Comparison of ENCODE assay signal across 9 cellular contexts in the genomic region with DNA sequence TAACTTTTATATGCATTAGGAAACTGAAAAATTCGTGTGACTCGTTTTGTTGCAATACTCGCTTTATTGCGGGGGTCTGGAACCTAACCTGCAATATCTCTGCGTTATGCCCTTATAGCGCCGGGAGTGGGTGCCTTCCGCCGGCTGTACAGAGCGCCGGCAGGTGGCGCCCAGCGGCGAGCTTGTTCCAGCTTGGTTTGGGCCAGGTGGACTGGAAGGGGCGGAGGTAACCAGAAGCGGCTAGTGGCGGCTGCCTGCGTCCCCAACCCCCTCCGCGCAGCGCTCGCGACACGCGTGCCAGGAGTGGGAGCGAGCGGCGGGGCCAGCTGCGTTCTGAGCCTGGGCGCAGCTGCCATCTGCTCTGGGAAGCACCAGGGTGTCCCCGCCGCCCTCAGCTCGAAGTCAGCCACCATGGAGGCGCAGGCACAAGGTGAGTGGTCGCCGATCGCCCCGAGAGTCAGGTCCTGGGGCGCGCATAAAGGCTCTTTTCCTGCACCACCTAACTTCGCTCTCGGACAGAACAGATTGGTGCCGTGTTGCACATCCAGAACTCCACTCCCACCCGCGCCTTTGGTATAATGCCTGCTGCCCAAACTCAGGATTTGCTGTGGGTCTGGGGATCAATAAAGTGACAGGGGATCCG. TPM values are rescaled to one million over a fixed set of nuclear protein-coding genes. Genes with fewer than 3 reads are reported as not detected.
A peak's percentile ranks its signal among the peaks of the same experiment; 100 is the strongest.
DNase-seq lines count a peak whose midpoint lies in the region; ATAC-seq, FAIRE-seq and TF ChIP-seq lines count a peak whose summit lies in the region.
"Had no signal": no experiment of that assay in that cellular context is flagged by ENCODE, and none has a peak within 500 bp of the region (broad histone marks: within the 10 kb centered on the region; RNA-seq: fewer than 3 reads in every experiment).

A gene with protein sequence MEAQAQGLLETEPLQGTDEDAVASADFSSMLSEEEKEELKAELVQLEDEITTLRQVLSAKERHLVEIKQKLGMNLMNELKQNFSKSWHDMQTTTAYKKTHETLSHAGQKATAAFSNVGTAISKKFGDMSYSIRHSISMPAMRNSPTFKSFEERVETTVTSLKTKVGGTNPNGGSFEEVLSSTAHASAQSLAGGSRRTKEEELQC (plus strand): TSS at position 233 of the 643 bp plus-strand sequence. CDS start 179 bp downstream, at position 412.

- H3K36me3 Mint-ChIP-seq in activated naive CD4-positive, alpha-beta T cell treated with anti-CD3 and anti-CD28 coated beads for 36 hours (ENCODE audit: low read depth) = no peaks in the 10 kb centered on the region
- H3K36me3 Mint-ChIP-seq in neural progenitor cell = no peaks in the 10 kb centered on the region

- peak within 1 kb of the TSS; percentile 62 for H3K4me3 ChIP-seq in neural progenitor cell

- no peaks in the 10 kb centered on the region for H4K20me1 ChIP-seq in neural progenitor cell (ENCODE audit: low read depth)

- H3K9ac ChIP-seq in neural progenitor cell = no peak within 1 kb of the TSS

- TF ChIP-seq CTCF in neural progenitor cell (IDR thresholded peaks at IDR 0.05) = peak; percentile 86
- no peak for TF ChIP-seq CTCF in subcutaneous adipose tissue (IDR thresholded peaks at IDR 0.05; ENCODE audit: low read depth)

- CTCF ChIA-PET in activated naive CD4-positive, alpha-beta T cell treated with anti-CD3 and anti-CD28 coated beads for 36 hours (lab: Charles Lee) = interaction anchor here (0.7 to 1.5 kb wide), 14 partner anchors 8 to 868 kb away, joined by 3 to 9 read pairs (median 3); no protein-coding TSS in a partner anchor

- H3K79me2 ChIP-seq in neural progenitor cell (ENCODE audit: low read depth) = no peaks in the 10 kb centered on the region

- H3K27me3 Mint-ChIP-seq in activated naive CD4-positive, alpha-beta T cell treated with anti-CD3 and anti-CD28 coated beads for 36 hours (ENCODE audit: low read depth) = peaks cover 27% of the 10 kb centered on the region
- peaks cover 5% of the 10 kb centered on the region for H3K27me3 Mint-ChIP-seq in neural progenitor cell (ENCODE audit: insufficient read depth, low read depth)

- H3K27me3 ChIP-seq in neural progenitor cell = peaks cover 58% of the 10 kb centered on the region

- peak within 1 kb of the TSS; percentile 74 for H3K4me3 Mint-ChIP-seq in activated naive CD4-positive, alpha-beta T cell treated with anti-CD3 and anti-CD28 coated beads for 36 hours
- peak within 1 kb of the TSS; percentile 90 for H3K4me3 Mint-ChIP-seq in neural progenitor cell

- H3K9me3 Mint-ChIP-seq in activated naive CD4-positive, alpha-beta T cell treated with anti-CD3 and anti-CD28 coated beads for 36 hours = no peaks in the 10 kb centered on the region
- H3K9me3 Mint-ChIP-seq in neural progenitor cell = no peaks in the 10 kb centered on the region

- intact Hi-C loops in activated naive CD4-positive, alpha-beta T cell treated with anti-CD3 and anti-CD28 coated beads for 36 hours (cut with micrococcal nuclease) = loop anchor here (1.0 to 5.0 kb wide), 6 partner anchors 39 to 834 kb away; partner anchors contain the start of genes HDDC2, HEY2, RNF217 and TRMT11

- DNase-seq in DMS 273 treated with DMSO at 0.1 percent for 48 hours (lab: John Stamatoyannopoulos, UW) = peak; percentile 18
- peak; percentile 88 for DNase-seq in HuH-7 (ENCODE audit: low spot score)
- peak; percentile 76 for DNase-seq in RKO (ENCODE audit: low spot score)
- DNase-seq in activated naive CD4-positive, alpha-beta T cell treated with anti-CD3 and anti-CD28 coated beads for 36 hours = peak; percentile 73
- DNase-seq in frontal cortex (ENCODE audit: low spot score in 2 of 2) = peak; percentile 65 to 84
- peak; percentile 88 for DNase-seq in neural progenitor cell (ENCODE audit: low spot score)

- peak; percentile 98 for ATAC-seq in GM21576 (IDR thresholded peaks at IDR 0.05; ENCODE audit: unreplicated experiment)

- H3K4me1 ChIP-seq in neural progenitor cell = no peaks in the 10 kb centered on the region

- H3K27ac Mint-ChIP-seq in activated naive CD4-positive, alpha-beta T cell treated with anti-CD3 and anti-CD28 coated beads for 36 hours = no peak within 1 kb of the TSS
- no peak within 1 kb of the TSS for H3K27ac Mint-ChIP-seq in neural progenitor cell

- H3K9me3 ChIP-seq in neural progenitor cell (ENCODE audit: low read depth) = no peaks in the 10 kb centered on the region

- H3K36me3 ChIP-seq in neural progenitor cell = no peaks in the 10 kb centered on the region

- peak within 1 kb of the TSS; percentile 95 for H2AFZ ChIP-seq in neural progenitor cell (replicated peaks)

- no peak for FAIRE-seq in frontal cortex (lab: Jason Lieb, UNC)
- FAIRE-seq: islet of Langerhans had no signal

- H3F3A ChIP-seq in neural progenitor cell (ENCODE audit: low read depth) = no peaks in the 10 kb centered on the region

- no peak within 1 kb of the TSS for H3K27ac ChIP-seq in neural progenitor cell

- peaks cover 6% of the 10 kb centered on the region for H3K4me1 Mint-ChIP-seq in activated naive CD4-positive, alpha-beta T cell treated with anti-CD3 and anti-CD28 coated beads for 36 hours (ENCODE audit: low read depth)
- peaks cover 2% of the 10 kb centered on the region for H3K4me1 Mint-ChIP-seq in neural progenitor cell

- H3K4me2 ChIP-seq in neural progenitor cell = peak within 1 kb of the TSS; percentile 98

RNA-seq across cellular contexts. Expression of the gene that starts here (rescaled TPM):
- total RNA-seq in activated naive CD4-positive, alpha-beta T cell treated with anti-CD3 and anti-CD28 coated beads for 36 hours = 1 to 10 TPM; 5.6 to 5.7 TPM
- 9.4 TPM for total RNA-seq in frontal cortex
- 2.7 and 9.5 TPM in 2 replicates for total RNA-seq in neural progenitor cell (ENCODE audit: low replicate concordance)
- 10 to 100 TPM; 18.7 to 70.6 (median 33.4) TPM for total RNA-seq in subcutaneous adipose tissue

Comparison
In these comparisons a context has a peak if more than half of its experiments do, and no peak if none do; other contexts are left out.
1. DNase-seq: peak in every context shown above with its lines; median percentile 88 in HuH-7; 88 in neural progenitor cell; 76 in RKO; 74 in frontal cortex; 73 in activated naive CD4-positive, alpha-beta T cell treated with anti-CD3 and anti-CD28 coated beads for 36 hours; 18 in DMS 273 treated with DMSO at 0.1 percent for 48 hours.